17 cellular contexts compared by ENCODE assay signal in the genomic region with DNA sequence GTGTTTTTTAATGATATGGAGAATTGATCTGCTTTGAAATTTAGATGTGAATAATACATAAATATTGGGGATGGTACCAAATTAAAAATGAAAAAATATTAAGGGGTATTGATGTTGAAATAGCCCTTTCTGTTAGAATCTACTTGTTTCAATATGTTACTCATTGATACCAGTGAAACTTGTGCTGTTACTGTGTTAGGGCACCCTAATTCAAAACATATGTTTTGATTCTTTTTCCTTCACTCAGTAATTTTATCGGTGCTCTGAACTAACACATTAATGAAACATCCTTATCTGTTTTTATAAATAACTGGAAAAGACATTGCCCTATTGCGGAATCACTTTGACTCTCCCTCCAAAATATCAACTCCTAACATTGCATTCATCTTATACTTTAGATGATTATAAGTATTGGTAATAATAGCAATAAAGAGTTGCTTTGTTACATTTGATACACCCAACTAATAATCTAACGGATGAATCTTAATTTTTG. TPM values are rescaled to one million over a fixed set of nuclear protein-coding genes. Genes with fewer than 3 reads are reported as not detected.
DNase-seq lines count a peak whose midpoint lies in the region; ATAC-seq and TF ChIP-seq lines count a peak whose summit lies in the region.
"Had no signal": no experiment of that assay in that cellular context is flagged by ENCODE, and none has a peak within 500 bp of the region (broad histone marks: within the 10 kb centered on the region; RNA-seq: fewer than 3 reads in every experiment).

No MANE protein-coding gene starts in this region.

- H3K9me3 ChIP-seq in CD4-positive, CD25-positive, alpha-beta regulatory T cell (ENCODE audit: control insufficient read depth in 2 of 2, low read length in 2 of 2) = no peaks in the 10 kb centered on the region
- H3K9me3 ChIP-seq in sigmoid colon = no peaks in the 10 kb centered on the region

- peak; percentile 10 for DNase-seq in AG09319 (ENCODE audit: extremely low read depth, low read depth)
- no peak for DNase-seq in CD4-positive, CD25-positive, alpha-beta regulatory T cell
- no peak for DNase-seq in activated T-helper 1 cell treated with anti-CD3 and anti-CD28 coated beads, Interleukin-12 subunit alpha, Interleukin-12 subunit beta, Interleukin-2, Interleukin-4 antibody, amounts not matched to agents 30 ng/mL and 10 ng/mL and 1 ng/mL, durations not matched to agents 14 hours and 24 hours and 36 hours (ENCODE audit: low spot score)
- peak; percentile 38 for DNase-seq in fibroblast of the aortic adventitia (ENCODE audit: low read depth)
- no peak for DNase-seq in NCI-H345 (lab: John Stamatoyannopoulos, UW)
- DNase-seq in A172 (ENCODE audit: low spot score) = no peak
- no peak for DNase-seq in sigmoid colon
- DNase-seq in stimulated activated CD4-positive, alpha-beta T cell treated with anti-CD3 and anti-CD28 coated beads, Interleukin-4, amount 100 ng/mL, for 4 hours = no peak
- DNase-seq: C1 segment of cervical spinal cord; GF-D8; NCI-H1417; NCI-H1930; NCI-H446; NK-92 treated with Interleukin-12 subunit alpha and Interleukin-12 subunit beta, amount 100 ng/mL, for 24 hours; SHP77 had no signal

- intact Hi-C loops in activated T-helper 1 cell treated with anti-CD3 and anti-CD28 coated beads, Interleukin-12 subunit alpha, Interleukin-12 subunit beta, Interleukin-2, Interleukin-4 antibody, amounts not matched to agents 30 ng/mL and 10 ng/mL and 1 ng/mL, durations not matched to agents 14 hours and 24 hours and 36 hours (cut with micrococcal nuclease) = loop anchor here (1.0 to 5.0 kb wide), 3 partner anchors 14 to 71 kb away; no protein-coding TSS in a partner anchor
- intact Hi-C loops in sigmoid colon (cut with DNase I) = no loop called here

- H3K4me1 ChIP-seq in CD4-positive, CD25-positive, alpha-beta regulatory T cell (ENCODE audit: control insufficient read depth, insufficient read depth, low read length, poor library complexity, severe bottlenecking) = peaks cover 26% of the 10 kb centered on the region
- H3K4me1 ChIP-seq in sigmoid colon = no peaks in the 10 kb centered on the region

- no peak for TF ChIP-seq EP300 in sigmoid colon (IDR thresholded peaks at IDR 0.05)

- peaks cover 38% of the 10 kb centered on the region for H3K36me3 ChIP-seq in CD4-positive, CD25-positive, alpha-beta regulatory T cell (ENCODE audit: control insufficient read depth, insufficient read depth, low read length)
- peaks cover 0 to 48% (median 0%) of the 10 kb centered on the region in 4 donors for H3K36me3 ChIP-seq in sigmoid colon

- peak overlapping the region; percentile 72 for H3K4me3 ChIP-seq in CD4-positive, CD25-positive, alpha-beta regulatory T cell (ENCODE audit: low read depth, low read length)
- H3K4me3 ChIP-seq in fibroblast of the aortic adventitia (ENCODE audit: low read depth, low read length) = no peak overlapping the region
- H3K4me3 ChIP-seq in sigmoid colon = no peak overlapping the region
- H3K4me3 ChIP-seq: GM23338, K562 had no signal

- no peak for TF ChIP-seq POLR2A in sigmoid colon (IDR thresholded peaks at IDR 0.05)

- no peak for ATAC-seq in CD4-positive, CD25-positive, alpha-beta regulatory T cell (ENCODE audit: low read depth in 2 of 2)
- ATAC-seq: GM23338, K562 had no signal

- H3K9me3 Mint-ChIP-seq in CD4-positive, CD25-positive, alpha-beta regulatory T cell = no peaks in the 10 kb centered on the region
- H3K9me3 Mint-ChIP-seq in activated T-helper 1 cell treated with anti-CD3 and anti-CD28 coated beads, Interleukin-12 subunit alpha, Interleukin-12 subunit beta, Interleukin-2, Interleukin-4 antibody, amounts not matched to agents 30 ng/mL and 10 ng/mL and 1 ng/mL, durations not matched to agents 14 hours and 24 hours and 36 hours = no peaks in the 10 kb centered on the region
- H3K9me3 Mint-ChIP-seq: GM23338 had no signal

- peaks cover 18% of the 10 kb centered on the region for H3K36me3 Mint-ChIP-seq in CD4-positive, CD25-positive, alpha-beta regulatory T cell
- peaks cover 34% of the 10 kb centered on the region for H3K36me3 Mint-ChIP-seq in activated T-helper 1 cell treated with anti-CD3 and anti-CD28 coated beads, Interleukin-12 subunit alpha, Interleukin-12 subunit beta, Interleukin-2, Interleukin-4 antibody, amounts not matched to agents 30 ng/mL and 10 ng/mL and 1 ng/mL, durations not matched to agents 14 hours and 24 hours and 36 hours (ENCODE audit: low read depth)

- H3K27me3 Mint-ChIP-seq in CD4-positive, CD25-positive, alpha-beta regulatory T cell = no peaks in the 10 kb centered on the region
- H3K27me3 Mint-ChIP-seq in activated T-helper 1 cell treated with anti-CD3 and anti-CD28 coated beads, Interleukin-12 subunit alpha, Interleukin-12 subunit beta, Interleukin-2, Interleukin-4 antibody, amounts not matched to agents 30 ng/mL and 10 ng/mL and 1 ng/mL, durations not matched to agents 14 hours and 24 hours and 36 hours (ENCODE audit: insufficient read depth) = no peaks in the 10 kb centered on the region

- peak overlapping the region in 2 of 3 donors; percentile 12 to 62 for H3K27ac Mint-ChIP-seq in CD4-positive, CD25-positive, alpha-beta regulatory T cell
- H3K27ac Mint-ChIP-seq in activated T-helper 1 cell treated with anti-CD3 and anti-CD28 coated beads, Interleukin-12 subunit alpha, Interleukin-12 subunit beta, Interleukin-2, Interleukin-4 antibody, amounts not matched to agents 30 ng/mL and 10 ng/mL and 1 ng/mL, durations not matched to agents 14 hours and 24 hours and 36 hours = peak overlapping the region; percentile 12
- H3K27ac Mint-ChIP-seq: GM23338 had no signal

- TF ChIP-seq CTCF in AG09319 (IDR thresholded peaks at IDR 0.05; ENCODE audit: low read depth, low read length) (no peak), fibroblast of the aortic adventitia (IDR thresholded peaks at IDR 0.05; ENCODE audit: insufficient read depth, low read length) (no peak), sigmoid colon (IDR thresholded peaks at IDR 0.05) (no peak)

- H3K27ac ChIP-seq in CD4-positive, CD25-positive, alpha-beta regulatory T cell (ENCODE audit: insufficient read depth, low read length, poor library complexity, severe bottlenecking) = peak overlapping the region; percentile 50
- H3K27ac ChIP-seq in sigmoid colon = no peak overlapping the region

- peak overlapping the region in 2 of 4 donors; percentile 74 to 76 for H3K4me3 Mint-ChIP-seq in CD4-positive, CD25-positive, alpha-beta regulatory T cell
- H3K4me3 Mint-ChIP-seq in activated T-helper 1 cell treated with anti-CD3 and anti-CD28 coated beads, Interleukin-12 subunit alpha, Interleukin-12 subunit beta, Interleukin-2, Interleukin-4 antibody, amounts not matched to agents 30 ng/mL and 10 ng/mL and 1 ng/mL, durations not matched to agents 14 hours and 24 hours and 36 hours = peak overlapping the region; percentile 26
- H3K4me3 Mint-ChIP-seq: GM23338 had no signal

- H3K27me3 ChIP-seq in CD4-positive, CD25-positive, alpha-beta regulatory T cell (ENCODE audit: control insufficient read depth, insufficient read depth, low read length) = no peaks in the 10 kb centered on the region
- H3K27me3 ChIP-seq in sigmoid colon = no peaks in the 10 kb centered on the region

- peaks cover 30 to 64% (median 50%) of the 10 kb centered on the region in 4 donors for H3K4me1 Mint-ChIP-seq in CD4-positive, CD25-positive, alpha-beta regulatory T cell
- H3K4me1 Mint-ChIP-seq in activated T-helper 1 cell treated with anti-CD3 and anti-CD28 coated beads, Interleukin-12 subunit alpha, Interleukin-12 subunit beta, Interleukin-2, Interleukin-4 antibody, amounts not matched to agents 30 ng/mL and 10 ng/mL and 1 ng/mL, durations not matched to agents 14 hours and 24 hours and 36 hours (ENCODE audit: low read depth) = peaks cover 37% of the 10 kb centered on the region

- WGBS in sigmoid colon, 2 donors = 75 to 92% methylated on average over 3 of the region's 3 CpGs

RNA-seq across cellular contexts. Expression of gene CCNB2, which starts 52.0 kb away (rescaled TPM):
- total RNA-seq in CD4-positive, CD25-positive, alpha-beta regulatory T cell = 1.8 TPM
- 10 to 100 TPM in 2 of 4 donors, 1 to 10 TPM in 2; 5.0 to 15.9 (median 9.3) TPM for polyA plus RNA-seq in CD4-positive, CD25-positive, alpha-beta regulatory T cell
- 36.6 and 38.2 TPM in 2 replicates for total RNA-seq in activated T-helper 1 cell treated with anti-CD3 and anti-CD28 coated beads, Interleukin-12 subunit alpha, Interleukin-12 subunit beta, Interleukin-2, Interleukin-4 antibody, amounts not matched to agents 30 ng/mL and 10 ng/mL and 1 ng/mL, durations not matched to agents 14 hours and 24 hours and 36 hours
- total RNA-seq in fibroblast of the aortic adventitia (ENCODE audit: low replicate concordance) (5.2 and 32.1 TPM in 2 replicates), sigmoid colon (1 to 10 TPM in 1 of 4 donors, under 1 TPM in 2, not detected in 1; 0.33 to 1.9 (median 0.36) TPM)
- total RNA-seq in A172 (2014; rRNA removed; shearing (Covaris generic)) = 118 and 147 TPM in 2 replicates
- polyA plus RNA-seq in sigmoid colon = 10 to 100 TPM in 2 of 3 donors, 1 to 10 TPM in 1; 7.8 to 40.5 (median 14.1) TPM

Comparison
In these comparisons a context has a peak if more than half of its experiments do, and no peak if none do; other contexts are left out.
1. DNase-seq: peak in AG09319 (single experiment) and fibroblast of the aortic adventitia (single experiment); none in CD4-positive, CD25-positive, alpha-beta regulatory T cell (0 of 3), activated T-helper 1 cell treated with anti-CD3 and anti-CD28 coated beads, Interleukin-12 subunit alpha, Interleukin-12 subunit beta, Interleukin-2, Interleukin-4 antibody, amounts not matched to agents 30 ng/mL and 10 ng/mL and 1 ng/mL, durations not matched to agents 14 hours and 24 hours and 36 hours (single experiment), NCI-H345 (single experiment), A172 (single experiment), sigmoid colon (single experiment) and stimulated activated CD4-positive, alpha-beta T cell treated with anti-CD3 and anti-CD28 coated beads, Interleukin-4, amount 100 ng/mL, for 4 hours (0 of 2).